Comparison of ENCODE assay signal across 10 cellular contexts in genomic region chr17:19092737-19093683, GRCh38. TPM values are rescaled to one million over a fixed set of nuclear protein-coding genes. Genes with fewer than 3 reads are reported as not detected.
DNase-seq lines count a peak whose midpoint lies in the region; ATAC-seq and TF ChIP-seq lines count a peak whose summit lies in the region.
"Not testable (repeated sequence)": the region's sequence is repeated elsewhere in the genome, so short reads cannot be mapped to it uniquely, and the experiment has no call there.
"Had no signal": no experiment of that assay in that cellular context is flagged by ENCODE, and none has a peak within 500 bp of the region (broad histone marks: within the 10 kb centered on the region; RNA-seq: fewer than 3 reads in every experiment).

No MANE protein-coding gene starts in this region.

- not testable (repeated sequence) for H3K14ac ChIP-seq in mesenchymal stem cell (ENCODE audit: low read length in 2 of 2)

- DNase-seq in A673 (ENCODE audit: low spot score) (peak; percentile 0), HFFc6 (peak; percentile 84), RKO (ENCODE audit: low spot score) (peak; percentile 68), ascending aorta (ENCODE audit: low spot score in 2 of 2) (peak; percentile 16 to 77), left cardiac atrium (peak; percentile 72), mesenchymal stem cell (peak; percentile 56), stromal cell of bone marrow (ENCODE audit: low read depth) (peak; percentile 18)

- H3K23ac ChIP-seq in mesenchymal stem cell (ENCODE audit: low read length in 2 of 2), result not testable (repeated sequence)

- H3K27me3 Mint-ChIP-seq in HFFc6 (ENCODE audit: insufficient read depth), result not testable (repeated sequence)

- H3K4ac ChIP-seq in mesenchymal stem cell (ENCODE audit: low read depth in 1 of 2, low read length in 2 of 2), result not testable (repeated sequence)

- peak overlapping the region; percentile 57 to 75 for H3K18ac ChIP-seq in mesenchymal stem cell (ENCODE audit: low read depth in 1 of 2, low read length in 2 of 2)

- H3K27ac Mint-ChIP-seq in HFFc6, result peak overlapping the region; percentile 77

- not testable (repeated sequence) for H3K36me3 Mint-ChIP-seq in HFFc6 (ENCODE audit: low read depth)

- H3K27ac ChIP-seq in A673 (ENCODE audit: low read depth, low read length, poor library complexity, severe bottlenecking); mesenchymal stem cell (ENCODE audit: low read length, poor library complexity, severe bottlenecking): not testable (repeated sequence)
- peak overlapping the region; percentile 64 to 86 for H3K27ac ChIP-seq in ascending aorta

- not testable (repeated sequence) for H3K27me3 ChIP-seq in A673 (replicated peaks; ENCODE audit: insufficient read depth, low read depth, low read length, poor library complexity); ascending aorta; mesenchymal stem cell (ENCODE audit: control insufficient read depth in 1 of 2, insufficient read depth in 1 of 2, low read length in 2 of 2)

- H3K4me1 Mint-ChIP-seq in HFFc6 (ENCODE audit: low read depth), result not testable (repeated sequence)

- CTCF ChIA-PET in A673 (lab: Charles Lee), result not testable (repeated sequence)

- not testable (repeated sequence) for H2AK5ac ChIP-seq in mesenchymal stem cell (ENCODE audit: low read length, severe bottlenecking)

- not testable (repeated sequence) for H2BK5ac ChIP-seq in mesenchymal stem cell (ENCODE audit: low read depth, low read length, poor library complexity, severe bottlenecking)

- H3K79me1 ChIP-seq in mesenchymal stem cell (replicated peaks; ENCODE audit: low read length, poor library complexity, severe bottlenecking), result not testable (repeated sequence)

- ATAC-seq in esophagus mucosa (peak; percentile 86), left cardiac atrium (peak; percentile 60 to 63)

- H2BK12ac ChIP-seq in mesenchymal stem cell (ENCODE audit: low read length in 2 of 2), result not testable (repeated sequence)

- H3K9me3 ChIP-seq in A673 (ENCODE audit: low read depth, low read length, poor library complexity, severe bottlenecking); ascending aorta; mesenchymal stem cell (ENCODE audit: control insufficient read depth, low read length): not testable (repeated sequence)

- TF ChIP-seq CTCF in A673 (conservative IDR thresholded peaks at IDR 0.05; ENCODE audit: low read depth, low read length); HFFc6 (IDR thresholded peaks at IDR 0.05); ascending aorta (IDR thresholded peaks at IDR 0.05): not testable (repeated sequence)

- peak overlapping the region; percentile 41; the same call in 1 of the 2 replicates for H3K4me3 Mint-ChIP-seq in HFFc6

- BruUV-seq in A673 (replicated peaks; lab: Mats Ljungman, UMichigan), result not testable (repeated sequence)

- intact Hi-C loops in A673 (cut with micrococcal nuclease; ENCODE audit: unreplicated experiment); ascending aorta (cut with DNase I); left cardiac atrium (cut with DNase I): not testable (repeated sequence)

- not testable (repeated sequence) for H3K36me3 ChIP-seq in A673 (ENCODE audit: insufficient read depth, low read length, poor library complexity, severe bottlenecking); ascending aorta; mesenchymal stem cell (ENCODE audit: control insufficient read depth in 1 of 2, insufficient read depth in 2 of 2, low read depth in 1 of 2, low read length in 2 of 2)

- H2BK120ac ChIP-seq in mesenchymal stem cell (ENCODE audit: low read depth, low read length), result not testable (repeated sequence)

- not testable (repeated sequence) for H3K4me3 ChIP-seq in A673 (ENCODE audit: low read depth, low read length, poor library complexity, severe bottlenecking); ascending aorta; mesenchymal stem cell (ENCODE audit: insufficient read depth in 1 of 2, low read depth in 1 of 2, low read length in 2 of 2)

- not testable (repeated sequence) for H4K8ac ChIP-seq in mesenchymal stem cell (ENCODE audit: low read length)

- not testable (repeated sequence) for H3K9ac ChIP-seq in mesenchymal stem cell (ENCODE audit: low read length)

- H3K9me3 Mint-ChIP-seq in HFFc6, result not testable (repeated sequence)

- POLR2A ChIA-PET in A673 (lab: Charles Lee; ENCODE audit: low non-redundant PET), result not testable (repeated sequence)

- not testable (repeated sequence) for H2BK15ac ChIP-seq in mesenchymal stem cell (ENCODE audit: low read depth, poor library complexity, severe bottlenecking)

- H3K4me1 ChIP-seq in A673 (ENCODE audit: insufficient read depth, low read length, poor library complexity, severe bottlenecking); ascending aorta; mesenchymal stem cell (ENCODE audit: control insufficient read depth, insufficient read depth, low read depth, low read length): not testable (repeated sequence)

- H3K4me2 ChIP-seq in mesenchymal stem cell (ENCODE audit: low read length, poor library complexity, severe bottlenecking), result not testable (repeated sequence)

- H4K91ac ChIP-seq in mesenchymal stem cell (ENCODE audit: low read length), result peak overlapping the region; percentile 15

- not testable (repeated sequence) for H2AFZ ChIP-seq in mesenchymal stem cell (ENCODE audit: low read depth, low read length)

- 14% methylated on average over 5 of the region's 15 CpGs for WGBS in mesenchymal stem cell

RNA-seq across cellular contexts. Expression of gene GRAPL, which starts 34.4 kb away (rescaled TPM):
- not detected in 2 replicates for total RNA-seq in A673 (2021)
- not detected for total RNA-seq in HFFc6 (2021; fragmentation: NEBNext Ultra II Directional; extraction: Animal tissue kit (Norgen Biotek cat#: 25700))
- not detected for total RNA-seq in ascending aorta
- 0.48 TPM for total RNA-seq in esophagus mucosa
- 1 to 10 TPM; 1.0 to 2.8 TPM for total RNA-seq in left cardiac atrium
- 0.04 TPM for polyA plus RNA-seq in mesenchymal stem cell (2013, experiment 1 of 2)
- 0.07 TPM for polyA plus RNA-seq in mesenchymal stem cell (2013, experiment 2 of 2)
- total RNA-seq: hepatocyte, SK-MEL-5 had no signal
- polyA plus RNA-seq: hepatocyte had no signal

RNA-seq across cellular contexts. Expression of gene GRAP, which starts 46.3 kb away (rescaled TPM):
- total RNA-seq in A673 (2021) (0.26 TPM in 1 of 2 replicates, not detected in the other), ascending aorta (1.8 TPM), esophagus mucosa (1.00 TPM), left cardiac atrium (1 to 10 TPM; 1.6 to 3.2 TPM)
- under 1 TPM in 3 of 6 experiments, not detected in 3; 0.10 to 0.48 (median 0.14) TPM for total RNA-seq in HFFc6 (2021; fragmentation: NEBNext Ultra II Directional; extraction: Animal tissue kit (Norgen Biotek cat#: 25700))
- 0.12 TPM for polyA plus RNA-seq in mesenchymal stem cell (2013, experiment 1 of 2)
- 0.08 TPM for polyA plus RNA-seq in mesenchymal stem cell (2013, experiment 2 of 2)
- total RNA-seq: hepatocyte had no signal

Comparison
In these comparisons a context has a peak if more than half of its experiments do, and no peak if none do; other contexts are left out.
1. DNase-seq: peak in every context shown above with its lines; median percentile 84 in HFFc6; 72 in left cardiac atrium; 68 in RKO; 56 in mesenchymal stem cell; 46 in ascending aorta; 18 in stromal cell of bone marrow; 0 in A673.